ENCODE assay signal across 1 cellular context in genomic region chr4:139153411-139154133, GRCh38.
A peak's percentile ranks its signal among the peaks of the same experiment; 100 is the strongest.
TF ChIP-seq lines count a peak whose summit lies in the region.

No MANE protein-coding gene starts in this region.

TF ChIP-seq in K562, 482 proteins besides CTCF, POLR2A, EP300 and RAD21:
- no peak for TF ChIP-seq PCBP2 (IDR thresholded peaks at IDR 0.05; ENCODE audit: low read depth, low read length, poor library complexity, severe bottlenecking)
- peak; percentile 14; the same call in 1 of the 2 replicates for TF ChIP-seq DPF2 (IDR thresholded peaks at IDR 0.05)
- peak in 1 of 2 experiments; percentile 1; a peak in 1 of 4 replicates for TF ChIP-seq KDM1A (IDR thresholded peaks at IDR 0.05)
- no peak for TF ChIP-seq SUPT5H (IDR thresholded peaks at IDR 0.05)
- no peak for TF ChIP-seq ZNF79 (CRISPR knock-in tag; IDR thresholded peaks at IDR 0.05; ENCODE audit: low read depth)
- TF ChIP-seq MGA (IDR thresholded peaks at IDR 0.05), result 0 out of 2 replicates have a peak, but pooled peaks have one; percentile 19
- TF ChIP-seq ZNF766 (CRISPR knock-in tag; conservative IDR thresholded peaks at IDR 0.05), result peak; percentile 94
- TF ChIP-seq NFIX (CRISPR knock-in tag; IDR thresholded peaks at IDR 0.05; ENCODE audit: low read depth), result no peak
- TF ChIP-seq ZNF232 (CRISPR knock-in tag; IDR thresholded peaks at IDR 0.05), result peak; percentile 99
- peak in 1 of 2 experiments; percentile 34; a peak in 2 of 4 replicates for TF ChIP-seq FOXK2 (conservative IDR thresholded peaks at IDR 0.05 in 1 of 2, IDR thresholded peaks at IDR 0.05 in 1 of 2; ENCODE audit: low read depth in 2 of 2)
- TF ChIP-seq NFE2 (IDR thresholded peaks at IDR 0.05; ENCODE audit: low read depth), result 0 out of 2 replicates have a peak, but pooled peaks have one; percentile 23
- TF ChIP-seq HDAC1 (IDR thresholded peaks at IDR 0.05), result 0 out of 4 replicates have a peak, but pooled peaks of 1 of the 2 experiments have one; percentile 19
- 0 out of 2 replicates have a peak, but pooled peaks have one; percentile 9 for TF ChIP-seq L3MBTL2 (IDR thresholded peaks at IDR 0.05)
- TF ChIP-seq NELFE (IDR thresholded peaks at IDR 0.05; ENCODE audit: insufficient read depth, insufficient read length), result no peak
- 0 out of 2 replicates have a peak, but pooled peaks have one; percentile 6 for TF ChIP-seq CBFA2T3 (IDR thresholded peaks at IDR 0.05)
- peak in 1 of 2 experiments; percentile 59; a peak in 2 of 4 replicates for TF ChIP-seq FOXA3 (CRISPR knock-in tag; conservative IDR thresholded peaks at IDR 0.05 in 1 of 2, IDR thresholded peaks at IDR 0.05 in 1 of 2)
- TF ChIP-seq SOX6 (IDR thresholded peaks at IDR 0.05), result peak; percentile 58; the same call in 1 of the 2 replicates
- TF ChIP-seq DEAF1 (CRISPR knock-in tag; IDR thresholded peaks at IDR 0.05), result no peak
- TF ChIP-seq NFRKB (IDR thresholded peaks at IDR 0.05; ENCODE audit: low read depth), result no peak
